18 cellular contexts compared by ENCODE assay signal in genomic region chr2:208546860-208547650, GRCh38.
"Had no signal": no experiment of that assay in that cellular context is flagged by ENCODE, and none has a peak within 500 bp of the region (broad histone marks: within the 10 kb centered on the region; RNA-seq: fewer than 3 reads in every experiment).

No MANE protein-coding gene starts in this region.

- ATAC-seq: effector memory CD8-positive, alpha-beta T cell; foreskin keratinocyte; left lobe of liver; naive thymus-derived CD8-positive, alpha-beta T cell had no signal

- H3K9me3 ChIP-seq: right atrium auricular region, sigmoid colon, suprapubic skin, thyroid gland had no signal

- H3K36me3 ChIP-seq: right atrium auricular region, sigmoid colon, suprapubic skin, thyroid gland had no signal

- H3K4me3 ChIP-seq: hepatocyte, right atrium auricular region, sigmoid colon, skin epidermis, suprapubic skin, thyroid gland had no signal

- H3K4me1 Mint-ChIP-seq: naive thymus-derived CD8-positive, alpha-beta T cell; neural crest cell had no signal

- H3K27me3 Mint-ChIP-seq: effector memory CD8-positive, alpha-beta T cell; type B pancreatic cell had no signal

- H3K27ac ChIP-seq: foreskin keratinocyte, hepatocyte, right atrium auricular region, sigmoid colon, skin epidermis, suprapubic skin, thyroid gland had no signal

- H3K27ac Mint-ChIP-seq: effector memory CD8-positive, alpha-beta T cell; naive thymus-derived CD8-positive, alpha-beta T cell; type B pancreatic cell had no signal

- H3K4me3 Mint-ChIP-seq: effector memory CD8-positive, alpha-beta T cell; naive thymus-derived CD8-positive, alpha-beta T cell; neural crest cell; type B pancreatic cell had no signal

- H3K9me3 Mint-ChIP-seq: neural crest cell, type B pancreatic cell had no signal

- H3K27me3 ChIP-seq: foreskin keratinocyte, hepatocyte, right atrium auricular region, sigmoid colon, suprapubic skin, thyroid gland had no signal

- H3K4me1 ChIP-seq: foreskin keratinocyte, right atrium auricular region, sigmoid colon, suprapubic skin, thyroid gland had no signal

- DNase-seq: effector memory CD8-positive, alpha-beta T cell; erythroblast; foreskin keratinocyte; mammary epithelial cell; naive thymus-derived CD8-positive, alpha-beta T cell; posterior cingulate gyrus; sigmoid colon; stimulated activated CD4-positive, alpha-beta T cell treated with anti-CD3 and anti-CD28 coated beads, Interleukin-12 subunit alpha, Interleukin-12 subunit beta, amount 100 ng/mL, for 4 hours; stimulated activated CD4-positive, alpha-beta T cell treated with anti-CD3 and anti-CD28 coated beads, Interleukin-2, amount 100 ng/mL, for 48 hours; stimulated activated naive CD4-positive, alpha-beta T cell treated with Interleukin-2 at 50 U/mL for 16 hours; thyroid gland had no signal

- H3K36me3 Mint-ChIP-seq: type B pancreatic cell had no signal
